ENCODE assay signal across 12 cellular contexts in the genomic region with DNA sequence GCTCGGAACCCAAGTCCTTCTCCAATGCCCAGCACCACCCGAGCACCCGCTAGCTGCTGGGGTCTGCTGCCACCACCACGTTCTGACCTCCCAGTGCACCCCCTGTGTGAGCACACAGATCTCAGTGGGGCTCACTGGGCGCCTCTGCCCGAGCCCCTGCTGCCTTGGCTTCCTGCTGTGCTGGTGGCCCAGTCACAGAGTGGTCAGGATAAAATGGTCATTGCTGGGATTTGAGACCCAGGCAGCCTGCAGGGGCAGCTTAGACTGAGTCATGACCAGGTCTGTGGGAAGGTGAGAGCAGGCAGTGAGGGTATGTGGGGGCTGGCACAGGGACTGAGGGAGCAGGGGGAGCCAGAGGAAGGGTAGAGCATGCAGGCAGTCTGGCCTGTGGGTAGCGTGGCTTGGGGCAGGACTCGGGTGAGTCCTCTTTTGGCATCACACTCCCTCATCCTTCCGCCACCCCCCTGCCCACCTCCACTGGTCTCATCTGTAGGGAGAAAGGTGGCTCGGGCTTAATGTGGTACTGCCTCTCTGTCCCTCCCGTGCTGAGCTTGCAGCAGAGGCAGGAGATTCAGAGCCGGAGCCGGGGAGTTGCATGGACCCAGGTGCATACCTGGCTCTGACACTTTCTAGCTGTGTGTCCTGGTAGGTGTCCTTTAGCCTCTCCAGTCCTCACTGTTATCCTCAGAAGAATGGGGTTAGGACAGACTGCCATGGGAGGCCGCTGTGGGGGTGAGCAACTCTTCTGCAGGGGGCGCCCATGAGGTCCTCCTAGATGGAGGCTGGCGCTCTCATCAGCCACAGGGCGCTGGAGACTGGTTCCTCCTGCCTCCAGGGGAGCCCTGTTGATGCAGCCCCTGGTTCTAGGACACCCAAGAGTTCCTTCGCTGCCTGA. TPM values are rescaled to one million over a fixed set of nuclear protein-coding genes. Genes with fewer than 3 reads are reported as not detected.
DNase-seq lines count a peak whose midpoint lies in the region; ATAC-seq and TF ChIP-seq lines count a peak whose summit lies in the region.
"Had no signal": no experiment of that assay in that cellular context is flagged by ENCODE, and none has a peak within 500 bp of the region (broad histone marks: within the 10 kb centered on the region; RNA-seq: fewer than 3 reads in every experiment).

No MANE protein-coding gene starts in this region.

- peak overlapping the region; percentile 48 for H3K27ac ChIP-seq in CD8-positive, alpha-beta T cell (ENCODE audit: low read depth, low read length)

- POLR2A ChIA-PET in CD8-positive, alpha-beta T cell (lab: Charles Lee) = interaction anchor here (0.6 to 3.4 kb wide), 11 partner anchors 13 to 689 kb away, joined by 3 to 49 read pairs (median 5); partner anchors contain the start of genes FNBP1, GPR107 and IER5L

- peak overlapping the region; percentile 90 for H3K27ac Mint-ChIP-seq in CD8-positive, alpha-beta T cell
- H3K27ac Mint-ChIP-seq in IgD-negative memory B cell = peak overlapping the region; percentile 18 to 91 (median 85)
- peak overlapping the region; percentile 31 for H3K27ac Mint-ChIP-seq in memory B cell
- peak overlapping the region in 2 of 7 donors; percentile 17 to 34 for H3K27ac Mint-ChIP-seq in CD14-positive monocyte
- H3K27ac Mint-ChIP-seq: stimulated activated naive B cell treated with anti-CD40 and anti-IgM and Interleukin-4, amounts not matched to agents 10 μg/mL and 1 μg/mL and 100 μg/mL, for 72 hours had no signal

- CTCF ChIA-PET in CD8-positive, alpha-beta T cell (lab: Charles Lee) = interaction anchor here (0.7 to 0.9 kb wide), 2 partner anchors 18 to 1370 kb away, joined by 3 read pairs; no protein-coding TSS in a partner anchor

- peaks cover 44% of the 10 kb centered on the region for H3K36me3 Mint-ChIP-seq in CD8-positive, alpha-beta T cell
- peaks cover 5% of the 10 kb centered on the region for H3K36me3 Mint-ChIP-seq in IgD-negative memory B cell
- peaks cover 23% of the 10 kb centered on the region for H3K36me3 Mint-ChIP-seq in activated T-cell treated with anti-CD3 and anti-CD28 coated beads, Interleukin-2, amount 50 U/mL, for 4 hours (ENCODE audit: insufficient read depth)
- H3K36me3 Mint-ChIP-seq in memory B cell = peaks cover 10% of the 10 kb centered on the region
- H3K36me3 Mint-ChIP-seq in CD14-positive monocyte = peaks cover 31 to 70% of the 10 kb centered on the region in 2 donors

- H3K4me1 ChIP-seq in CD8-positive, alpha-beta T cell (ENCODE audit: insufficient read depth, low read length) = peaks cover 89% of the 10 kb centered on the region

- H3K4me1 Mint-ChIP-seq in CD8-positive, alpha-beta T cell (ENCODE audit: low read depth) = peaks cover 80% of the 10 kb centered on the region
- peaks cover 4 to 15% (median 6%) of the 10 kb centered on the region in 3 donors for H3K4me1 Mint-ChIP-seq in IgD-negative memory B cell
- peaks cover 80% of the 10 kb centered on the region for H3K4me1 Mint-ChIP-seq in activated T-cell treated with anti-CD3 and anti-CD28 coated beads, Interleukin-2, amount 50 U/mL, for 4 hours (ENCODE audit: low read depth)
- H3K4me1 Mint-ChIP-seq in memory B cell = peaks cover 10% of the 10 kb centered on the region
- H3K4me1 Mint-ChIP-seq in CD14-positive monocyte = peaks cover 31% of the 10 kb centered on the region

- no peaks in the 10 kb centered on the region for H3K9me3 Mint-ChIP-seq in CD8-positive, alpha-beta T cell
- no peaks in the 10 kb centered on the region for H3K9me3 Mint-ChIP-seq in IgD-negative memory B cell
- no peaks in the 10 kb centered on the region for H3K9me3 Mint-ChIP-seq in activated T-cell treated with anti-CD3 and anti-CD28 coated beads, Interleukin-2, amount 50 U/mL, for 4 hours
- H3K9me3 Mint-ChIP-seq in memory B cell = no peaks in the 10 kb centered on the region
- peaks cover 0 to 3% (median 0%) of the 10 kb centered on the region in 7 donors for H3K9me3 Mint-ChIP-seq in CD14-positive monocyte
- H3K9me3 Mint-ChIP-seq: stimulated activated naive B cell treated with anti-CD40 and anti-IgM and Interleukin-4, amounts not matched to agents 10 μg/mL and 1 μg/mL and 100 μg/mL, for 72 hours had no signal

- H3K4me3 ChIP-seq in CD8-positive, alpha-beta T cell (ENCODE audit: low read depth, low read length) = peak overlapping the region; percentile 11

- no peaks in the 10 kb centered on the region for H3K27me3 ChIP-seq in CD8-positive, alpha-beta T cell (ENCODE audit: insufficient read depth, low read length)

- peak overlapping the region; percentile 57 for H3K4me3 Mint-ChIP-seq in CD8-positive, alpha-beta T cell
- H3K4me3 Mint-ChIP-seq in IgD-negative memory B cell = peak overlapping the region in 1 of 4 donors; percentile 23
- peak overlapping the region; percentile 16 for H3K4me3 Mint-ChIP-seq in activated T-cell treated with anti-CD3 and anti-CD28 coated beads, Interleukin-2, amount 50 U/mL, for 4 hours
- no peak overlapping the region for H3K4me3 Mint-ChIP-seq in memory B cell
- no peak overlapping the region for H3K4me3 Mint-ChIP-seq in CD14-positive monocyte

- ATAC-seq in CD8-positive, alpha-beta T cell = no peak
- ATAC-seq in activated T-cell treated with anti-CD3 and anti-CD28 coated beads, Interleukin-2, amount 50 U/mL, for 4 hours = no peak
- ATAC-seq in memory B cell (ENCODE audit: low read depth) (no peak), GM19463 (IDR thresholded peaks at IDR 0.05; ENCODE audit: unreplicated experiment) (no peak)
- ATAC-seq: stimulated activated naive B cell treated with anti-CD40 and anti-IgM and Interleukin-4, amounts not matched to agents 10 μg/mL and 1 μg/mL and 100 μg/mL, for 72 hours had no signal

- DNase-seq in CD8-positive, alpha-beta T cell = peak in 2 of 7 experiments; percentile 31 to 46
- DNase-seq in activated T-cell treated with anti-CD3 and anti-CD28 coated beads, Interleukin-2, amount 50 U/mL, for 4 hours = no peak
- DNase-seq in memory B cell (ENCODE audit: low spot score in 2 of 2) (no peak), SHP77 (lab: John Stamatoyannopoulos, UW) (no peak), CD14-positive monocyte (ENCODE audit: low spot score) (no peak)
- DNase-seq: amygdala; left ventricle myocardium superior; NCI-H345; SIG-M5; stimulated activated naive B cell treated with anti-CD40 and anti-IgM and Interleukin-4, amounts not matched to agents 10 μg/mL and 1 μg/mL and 100 μg/mL, for 72 hours had no signal

- peaks cover 4% of the 10 kb centered on the region for H3K36me3 ChIP-seq in CD8-positive, alpha-beta T cell (ENCODE audit: insufficient read depth, low read length)

- no peak for TF ChIP-seq CTCF in CD8-positive, alpha-beta T cell (IDR thresholded peaks at IDR 0.05)
- no peak for TF ChIP-seq CTCF in CD14-positive monocyte (IDR thresholded peaks at IDR 0.05)

- no peaks in the 10 kb centered on the region for H3K27me3 Mint-ChIP-seq in CD8-positive, alpha-beta T cell (ENCODE audit: low read depth)
- no peaks in the 10 kb centered on the region for H3K27me3 Mint-ChIP-seq in IgD-negative memory B cell
- no peaks in the 10 kb centered on the region for H3K27me3 Mint-ChIP-seq in activated T-cell treated with anti-CD3 and anti-CD28 coated beads, Interleukin-2, amount 50 U/mL, for 4 hours (ENCODE audit: low read depth)
- no peaks in the 10 kb centered on the region for H3K27me3 Mint-ChIP-seq in memory B cell
- H3K27me3 Mint-ChIP-seq in CD14-positive monocyte (ENCODE audit: low read depth in 3 of 3) = peaks cover 0 to 6% (median 0%) of the 10 kb centered on the region in 3 donors
- H3K27me3 Mint-ChIP-seq: stimulated activated naive B cell treated with anti-CD40 and anti-IgM and Interleukin-4, amounts not matched to agents 10 μg/mL and 1 μg/mL and 100 μg/mL, for 72 hours had no signal

- intact Hi-C loops in CD8-positive, alpha-beta T cell (cut with DNase I, micrococcal nuclease) = no loop called here
- intact Hi-C loops in CD14-positive monocyte (cut with micrococcal nuclease) = no loop called here

- H3K9me3 ChIP-seq in CD8-positive, alpha-beta T cell (ENCODE audit: low read length) = no peaks in the 10 kb centered on the region

RNA-seq across cellular contexts. Expression of gene USP20, which starts 32.1 kb away (rescaled TPM):
- 10 to 100 TPM; 83.5 to 91.0 TPM for total RNA-seq in CD8-positive, alpha-beta T cell
- polyA plus RNA-seq in IgD-negative memory B cell (24.5 TPM), CD14-positive monocyte (1 to 10 TPM; 2.7 to 5.2 TPM)
- 10 to 100 TPM; 39.1 to 48.4 (median 47.0) TPM for total RNA-seq in activated T-cell treated with anti-CD3 and anti-CD28 coated beads, Interleukin-2, amount 50 U/mL, for 4 hours

RNA-seq across cellular contexts. Expression of gene C9orf78, which starts 32.3 kb away (rescaled TPM):
- total RNA-seq in CD8-positive, alpha-beta T cell = 100 to 1,000 TPM; 176 to 190 TPM
- polyA plus RNA-seq in IgD-negative memory B cell (119 TPM), CD14-positive monocyte (10 to 100 TPM; 53.3 to 82.4 TPM)
- total RNA-seq in activated T-cell treated with anti-CD3 and anti-CD28 coated beads, Interleukin-2, amount 50 U/mL, for 4 hours = 10 to 100 TPM; 74.8 to 92.6 (median 76.2) TPM

RNA-seq across cellular contexts. Expression of gene TOR1A, which starts 43.4 kb away (rescaled TPM):
- 10 to 100 TPM; 18.9 to 19.6 TPM for total RNA-seq in CD8-positive, alpha-beta T cell
- polyA plus RNA-seq in IgD-negative memory B cell = 56.8 TPM
- 10 to 100 TPM; 42.4 to 49.3 (median 45.2) TPM for total RNA-seq in activated T-cell treated with anti-CD3 and anti-CD28 coated beads, Interleukin-2, amount 50 U/mL, for 4 hours
- polyA plus RNA-seq in CD14-positive monocyte = 10 to 100 TPM; 89.6 to 95.3 TPM

Comparison
In these comparisons a context has a peak if more than half of its experiments do, and no peak if none do; other contexts are left out.
1. H3K4me3 Mint-ChIP-seq: peak in CD8-positive, alpha-beta T cell (single experiment) and activated T-cell treated with anti-CD3 and anti-CD28 coated beads, Interleukin-2, amount 50 U/mL, for 4 hours (single experiment); none in memory B cell (single experiment) and CD14-positive monocyte (0 of 2).